ENCODE assay signal across 15 cellular contexts in the genomic region with DNA sequence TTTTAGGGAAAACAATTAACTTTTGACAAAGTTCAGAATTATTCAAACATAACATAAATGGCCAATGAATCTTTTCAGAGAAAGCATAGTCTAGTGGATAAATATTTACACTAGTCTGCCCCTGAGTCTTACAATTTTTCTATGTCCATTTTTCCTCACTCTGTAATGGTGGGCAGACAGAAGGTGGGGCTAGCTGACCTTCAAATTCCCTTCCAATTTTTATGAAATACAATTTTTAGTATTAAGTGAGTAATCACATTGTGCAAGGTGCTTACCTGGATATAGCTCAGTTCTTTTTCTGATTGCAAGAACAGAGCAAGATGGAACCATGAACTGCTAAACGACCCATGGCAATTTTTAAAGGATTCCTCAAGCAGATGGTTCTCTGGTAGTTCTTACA.
DNase-seq lines count a peak whose midpoint lies in the region; ATAC-seq and TF ChIP-seq lines count a peak whose summit lies in the region.
"Had no signal": no experiment of that assay in that cellular context is flagged by ENCODE, and none has a peak within 500 bp of the region (broad histone marks: within the 10 kb centered on the region; RNA-seq: fewer than 3 reads in every experiment).

No MANE protein-coding gene starts in this region.

- H3K4me3 ChIP-seq in HCT116 (replicated peaks in 1 of 2; ENCODE audit: low read depth in 1 of 2, low read length in 2 of 2), result no peak overlapping the region
- H3K4me3 ChIP-seq in brain microvascular endothelial cell (ENCODE audit: low read depth, low read length), result no peak overlapping the region
- H3K4me3 ChIP-seq: BLaER1, HAP-1 had no signal

- H3K27me3 ChIP-seq in HCT116 (ENCODE audit: insufficient read depth, low read length) (no peaks in the 10 kb centered on the region), brain microvascular endothelial cell (replicated peaks) (no peaks in the 10 kb centered on the region)
- H3K27me3 ChIP-seq: BLaER1 had no signal

- no peaks in the 10 kb centered on the region for H3K4me1 ChIP-seq in HCT116 (ENCODE audit: control insufficient read depth in 1 of 2, insufficient read depth in 2 of 2, low read length in 2 of 2)
- H3K4me1 ChIP-seq: BLaER1, Caco-2, HAP-1 had no signal

- BruUV-seq in HCT116 (replicated peaks; lab: Mats Ljungman, UMichigan), result no TSS peak

- no peak for DNase-seq in HCT116 (ENCODE audit: low read depth, low spot score)
- peak; percentile 24 for DNase-seq in OCI-M1 (lab: John Stamatoyannopoulos, UW)
- no peak for DNase-seq in brain microvascular endothelial cell
- peak; percentile 18 for DNase-seq in iris pigment epithelial cell (ENCODE audit: low read depth)
- DNase-seq in 8988T, result no peak
- DNase-seq in NCI-H510A treated with DMSO at 0.1 percent for 48 hours (lab: John Stamatoyannopoulos, UW), result no peak
- DNase-seq: AML-193; Caco-2; CD8-positive, alpha-beta memory T cell; DMS53; GF-D8 had no signal

- no peak for TF ChIP-seq CTCF in HCT116 (IDR thresholded peaks at IDR 0.05 in 2 of 3, conservative IDR thresholded peaks at IDR 0.05 in 1 of 3; ENCODE audit: borderline replicate concordance in 1 of 3, insufficient read depth in 1 of 3, low read depth in 2 of 3, low read length in 2 of 3)
- TF ChIP-seq CTCF in brain microvascular endothelial cell (IDR thresholded peaks at IDR 0.05; ENCODE audit: low read depth, low read length, missing control alignments), result peak; percentile 13

- H4K20me1 ChIP-seq in HCT116 (ENCODE audit: insufficient read depth), result no peaks in the 10 kb centered on the region
- H4K20me1 ChIP-seq: BLaER1 had no signal

- no peak overlapping the region for H3K9ac ChIP-seq in HCT116 (ENCODE audit: low read length)
- H3K9ac ChIP-seq: BLaER1 had no signal

- H3K27ac ChIP-seq in HCT116 (ENCODE audit: low read depth, low read length) (no peak overlapping the region), brain microvascular endothelial cell (no peak overlapping the region)
- H3K27ac ChIP-seq: 22Rv1, BLaER1 had no signal

- ATAC-seq in HCT116, result no peak
- ATAC-seq in HG03565 (IDR thresholded peaks at IDR 0.05; ENCODE audit: unreplicated experiment), result no peak

- H2AFZ ChIP-seq in HCT116 (ENCODE audit: low read depth, low read length, poor library complexity, severe bottlenecking), result no peak overlapping the region

- CTCF ChIA-PET in HCT116 (lab: Charles Lee), result no interaction called here

- intact Hi-C loops in HCT116 (cut with micrococcal nuclease), result no loop called here

- RAD21 ChIA-PET in HCT116 (lab: Charles Lee; ENCODE audit: low non-redundant PET in 1 of 2, low total read pairs in 2 of 2, uncharacterized antibody in 2 of 2, unreplicated experiment in 2 of 2), result no interaction called here

- H3K9me2 ChIP-seq in HCT116 (ENCODE audit: insufficient read depth), result peaks cover 8% of the 10 kb centered on the region; the same call in 1 of the 2 replicates

- H3K79me2 ChIP-seq in HCT116 (ENCODE audit: insufficient read depth, low read length), result no peaks in the 10 kb centered on the region

- no peak for TF ChIP-seq POLR2A in HCT116 (IDR thresholded peaks at IDR 0.05; ENCODE audit: borderline replicate concordance, extremely low read depth, insufficient read depth, insufficient read length)

- no peaks in the 10 kb centered on the region for H3K36me3 ChIP-seq in HCT116 (ENCODE audit: control insufficient read depth in 1 of 2, insufficient read depth in 2 of 2, low read length in 2 of 2)
- no peaks in the 10 kb centered on the region for H3K36me3 ChIP-seq in brain microvascular endothelial cell (replicated peaks)
- H3K36me3 ChIP-seq: BLaER1, HAP-1 had no signal

- H3K4me2 ChIP-seq in HCT116 (ENCODE audit: low read length), result no peak overlapping the region
- H3K4me2 ChIP-seq: BLaER1 had no signal

- TF ChIP-seq RAD21 in HCT116 (IDR thresholded peaks at IDR 0.05; ENCODE audit: low read depth), result peak; percentile 24; the same call in 1 of the 2 replicates

- POLR2A ChIA-PET in HCT116 (lab: Charles Lee), result no interaction called here

- in situ Hi-C loops in brain microvascular endothelial cell (cut with HindIII; ENCODE audit: low pct_ligation_motif_present, low sequenced_read_pairs), result no loop called here

- no peaks in the 10 kb centered on the region for H3K9me3 ChIP-seq in HCT116 (ENCODE audit: control insufficient read depth in 1 of 2, insufficient read depth in 1 of 2, low read depth in 1 of 2, low read length in 2 of 2)
- H3K9me3 ChIP-seq: BLaER1, Caco-2, HAP-1 had no signal

TF ChIP-seq in HCT116, 20 proteins besides CTCF, POLR2A, EP300 and RAD21:
- TF ChIP-seq SIN3A (IDR thresholded peaks at IDR 0.05; ENCODE audit: low read depth) (no peak), CBX3 (IDR thresholded peaks at IDR 0.05; ENCODE audit: low read depth) (no peak), EZH2phosphoT487 (IDR thresholded peaks at IDR 0.05; ENCODE audit: borderline replicate concordance) (no peak), CEBPB (IDR thresholded peaks at IDR 0.05; ENCODE audit: low read depth) (no peak), EGR1 (IDR thresholded peaks at IDR 0.05; ENCODE audit: low read depth) (no peak), FOSL1 (IDR thresholded peaks at IDR 0.05; ENCODE audit: low read depth) (no peak), SP1 (IDR thresholded peaks at IDR 0.05; ENCODE audit: low read depth) (no peak), YY1 (IDR thresholded peaks at IDR 0.05; ENCODE audit: extremely low read depth, insufficient replicate concordance, low read depth, low read length) (no peak), MAX (IDR thresholded peaks at IDR 0.05) (no peak), SRF (IDR thresholded peaks at IDR 0.05; ENCODE audit: low read depth) (no peak), TCF7L2 (IDR thresholded peaks at IDR 0.05; ENCODE audit: borderline replicate concordance, extremely low read depth, insufficient read depth, insufficient read length) (no peak), POLR2AphosphoS5 (IDR thresholded peaks at IDR 0.05; ENCODE audit: low read depth, low read length) (no peak), ELF1 (IDR thresholded peaks at IDR 0.05; ENCODE audit: borderline replicate concordance, low read depth) (no peak), EZH2 (IDR thresholded peaks at IDR 0.05) (no peak), ZNF274 (IDR thresholded peaks at IDR 0.05; ENCODE audit: low read depth, low read length) (no peak), JUND (IDR thresholded peaks at IDR 0.05) (no peak), ZFX (IDR thresholded peaks at IDR 0.05) (no peak)
- TF ChIP-seq, protein P1, sequence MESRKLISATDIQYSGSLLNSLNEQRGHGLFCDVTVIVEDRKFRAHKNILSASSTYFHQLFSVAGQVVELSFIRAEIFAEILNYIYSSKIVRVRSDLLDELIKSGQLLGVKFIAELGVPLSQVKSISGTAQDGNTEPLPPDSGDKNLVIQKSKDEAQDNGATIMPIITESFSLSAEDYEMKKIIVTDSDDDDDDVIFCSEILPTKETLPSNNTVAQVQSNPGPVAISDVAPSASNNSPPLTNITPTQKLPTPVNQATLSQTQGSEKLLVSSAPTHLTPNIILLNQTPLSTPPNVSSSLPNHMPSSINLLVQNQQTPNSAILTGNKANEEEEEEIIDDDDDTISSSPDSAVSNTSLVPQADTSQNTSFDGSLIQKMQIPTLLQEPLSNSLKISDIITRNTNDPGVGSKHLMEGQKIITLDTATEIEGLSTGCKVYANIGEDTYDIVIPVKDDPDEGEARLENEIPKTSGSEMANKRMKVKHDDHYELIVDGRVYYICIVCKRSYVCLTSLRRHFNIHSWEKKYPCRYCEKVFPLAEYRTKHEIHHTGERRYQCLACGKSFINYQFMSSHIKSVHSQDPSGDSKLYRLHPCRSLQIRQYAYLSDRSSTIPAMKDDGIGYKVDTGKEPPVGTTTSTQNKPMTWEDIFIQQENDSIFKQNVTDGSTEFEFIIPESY (IDR thresholded peaks at IDR 0.05; ENCODE audit: extremely low read depth, insufficient replicate concordance, low read length), result no peak
- TF ChIP-seq, protein P2, sequence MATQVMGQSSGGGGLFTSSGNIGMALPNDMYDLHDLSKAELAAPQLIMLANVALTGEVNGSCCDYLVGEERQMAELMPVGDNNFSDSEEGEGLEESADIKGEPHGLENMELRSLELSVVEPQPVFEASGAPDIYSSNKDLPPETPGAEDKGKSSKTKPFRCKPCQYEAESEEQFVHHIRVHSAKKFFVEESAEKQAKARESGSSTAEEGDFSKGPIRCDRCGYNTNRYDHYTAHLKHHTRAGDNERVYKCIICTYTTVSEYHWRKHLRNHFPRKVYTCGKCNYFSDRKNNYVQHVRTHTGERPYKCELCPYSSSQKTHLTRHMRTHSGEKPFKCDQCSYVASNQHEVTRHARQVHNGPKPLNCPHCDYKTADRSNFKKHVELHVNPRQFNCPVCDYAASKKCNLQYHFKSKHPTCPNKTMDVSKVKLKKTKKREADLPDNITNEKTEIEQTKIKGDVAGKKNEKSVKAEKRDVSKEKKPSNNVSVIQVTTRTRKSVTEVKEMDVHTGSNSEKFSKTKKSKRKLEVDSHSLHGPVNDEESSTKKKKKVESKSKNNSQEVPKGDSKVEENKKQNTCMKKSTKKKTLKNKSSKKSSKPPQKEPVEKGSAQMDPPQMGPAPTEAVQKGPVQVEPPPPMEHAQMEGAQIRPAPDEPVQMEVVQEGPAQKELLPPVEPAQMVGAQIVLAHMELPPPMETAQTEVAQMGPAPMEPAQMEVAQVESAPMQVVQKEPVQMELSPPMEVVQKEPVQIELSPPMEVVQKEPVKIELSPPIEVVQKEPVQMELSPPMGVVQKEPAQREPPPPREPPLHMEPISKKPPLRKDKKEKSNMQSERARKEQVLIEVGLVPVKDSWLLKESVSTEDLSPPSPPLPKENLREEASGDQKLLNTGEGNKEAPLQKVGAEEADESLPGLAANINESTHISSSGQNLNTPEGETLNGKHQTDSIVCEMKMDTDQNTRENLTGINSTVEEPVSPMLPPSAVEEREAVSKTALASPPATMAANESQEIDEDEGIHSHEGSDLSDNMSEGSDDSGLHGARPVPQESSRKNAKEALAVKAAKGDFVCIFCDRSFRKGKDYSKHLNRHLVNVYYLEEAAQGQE (IDR thresholded peaks at IDR 0.05; ENCODE audit: low read depth), result no peak

Comparison
In these comparisons a context has a peak if more than half of its experiments do, and no peak if none do; other contexts are left out.
1. DNase-seq: peak in OCI-M1 (single experiment) and iris pigment epithelial cell (single experiment); none in HCT116 (single experiment), brain microvascular endothelial cell (single experiment), 8988T (single experiment) and NCI-H510A treated with DMSO at 0.1 percent for 48 hours (single experiment).